ENCODE assay signal across 1 cellular context in the genomic region with DNA sequence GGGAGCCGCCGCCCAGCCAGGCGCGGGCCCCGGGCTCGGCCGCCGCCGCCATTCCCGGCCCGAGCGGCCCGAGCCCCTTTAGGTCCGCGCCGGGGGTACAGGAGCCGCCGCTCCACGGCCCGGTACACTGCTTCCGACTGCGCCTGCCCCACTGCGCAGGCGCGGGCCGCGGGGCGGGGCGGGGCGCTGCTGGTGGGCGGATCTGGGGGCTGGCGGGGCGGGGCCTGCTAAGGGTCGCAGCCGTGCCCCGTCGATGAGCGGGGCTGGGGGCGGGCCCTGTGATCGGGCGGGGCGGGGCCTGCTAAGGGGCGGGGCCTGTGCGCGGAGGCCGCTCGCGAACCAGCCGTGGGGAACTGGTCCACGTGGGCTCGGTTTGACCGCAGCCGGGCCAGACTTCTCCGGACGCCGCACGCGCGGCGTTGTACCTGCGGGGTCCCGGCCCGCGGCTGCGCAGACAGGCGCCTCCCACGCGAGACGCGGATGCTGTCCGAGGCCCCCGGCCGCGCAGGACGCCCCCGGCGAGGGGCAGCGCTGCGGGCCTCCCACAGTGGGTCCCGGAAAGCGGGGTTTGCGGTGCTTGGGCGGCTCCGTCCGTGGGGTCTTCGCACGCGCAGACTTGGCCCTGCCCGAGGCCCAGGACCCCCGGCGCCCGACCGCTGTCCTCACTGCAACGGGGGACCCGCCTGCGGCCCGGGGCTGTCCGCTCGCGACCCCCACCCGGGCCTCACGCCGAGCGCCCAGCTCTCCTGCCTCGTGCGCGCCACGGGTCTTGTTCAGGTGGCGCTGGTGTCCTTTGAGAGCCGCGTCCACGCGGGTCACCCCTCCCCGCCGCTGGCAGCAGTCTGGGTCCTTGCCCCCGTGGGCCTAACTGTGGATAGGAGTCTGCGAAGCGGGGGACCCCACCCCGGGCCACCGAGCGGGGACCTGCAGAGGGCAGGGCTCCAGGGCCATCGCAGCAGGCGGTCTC.
A peak's percentile ranks its signal among the peaks of the same experiment; 100 is the strongest.
TF ChIP-seq lines count a peak whose summit lies in the region.

A gene with protein sequence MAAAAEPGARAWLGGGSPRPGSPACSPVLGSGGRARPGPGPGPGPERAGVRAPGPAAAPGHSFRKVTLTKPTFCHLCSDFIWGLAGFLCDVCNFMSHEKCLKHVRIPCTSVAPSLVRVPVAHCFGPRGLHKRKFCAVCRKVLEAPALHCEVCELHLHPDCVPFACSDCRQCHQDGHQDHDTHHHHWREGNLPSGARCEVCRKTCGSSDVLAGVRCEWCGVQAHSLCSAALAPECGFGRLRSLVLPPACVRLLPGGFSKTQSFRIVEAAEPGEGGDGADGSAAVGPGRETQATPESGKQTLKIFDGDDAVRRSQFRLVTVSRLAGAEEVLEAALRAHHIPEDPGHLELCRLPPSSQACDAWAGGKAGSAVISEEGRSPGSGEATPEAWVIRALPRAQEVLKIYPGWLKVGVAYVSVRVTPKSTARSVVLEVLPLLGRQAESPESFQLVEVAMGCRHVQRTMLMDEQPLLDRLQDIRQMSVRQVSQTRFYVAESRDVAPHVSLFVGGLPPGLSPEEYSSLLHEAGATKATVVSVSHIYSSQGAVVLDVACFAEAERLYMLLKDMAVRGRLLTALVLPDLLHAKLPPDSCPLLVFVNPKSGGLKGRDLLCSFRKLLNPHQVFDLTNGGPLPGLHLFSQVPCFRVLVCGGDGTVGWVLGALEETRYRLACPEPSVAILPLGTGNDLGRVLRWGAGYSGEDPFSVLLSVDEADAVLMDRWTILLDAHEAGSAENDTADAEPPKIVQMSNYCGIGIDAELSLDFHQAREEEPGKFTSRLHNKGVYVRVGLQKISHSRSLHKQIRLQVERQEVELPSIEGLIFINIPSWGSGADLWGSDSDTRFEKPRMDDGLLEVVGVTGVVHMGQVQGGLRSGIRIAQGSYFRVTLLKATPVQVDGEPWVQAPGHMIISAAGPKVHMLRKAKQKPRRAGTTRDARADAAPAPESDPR (minus strand): TSS at position 139 of the 967 bp plus-strand sequence. CDS start 87 bp downstream, at position 52.

TF ChIP-seq in Ishikawa, 13 proteins besides CTCF, POLR2A, EP300 and RAD21 (continued from another document):
- TF ChIP-seq, protein P1, sequence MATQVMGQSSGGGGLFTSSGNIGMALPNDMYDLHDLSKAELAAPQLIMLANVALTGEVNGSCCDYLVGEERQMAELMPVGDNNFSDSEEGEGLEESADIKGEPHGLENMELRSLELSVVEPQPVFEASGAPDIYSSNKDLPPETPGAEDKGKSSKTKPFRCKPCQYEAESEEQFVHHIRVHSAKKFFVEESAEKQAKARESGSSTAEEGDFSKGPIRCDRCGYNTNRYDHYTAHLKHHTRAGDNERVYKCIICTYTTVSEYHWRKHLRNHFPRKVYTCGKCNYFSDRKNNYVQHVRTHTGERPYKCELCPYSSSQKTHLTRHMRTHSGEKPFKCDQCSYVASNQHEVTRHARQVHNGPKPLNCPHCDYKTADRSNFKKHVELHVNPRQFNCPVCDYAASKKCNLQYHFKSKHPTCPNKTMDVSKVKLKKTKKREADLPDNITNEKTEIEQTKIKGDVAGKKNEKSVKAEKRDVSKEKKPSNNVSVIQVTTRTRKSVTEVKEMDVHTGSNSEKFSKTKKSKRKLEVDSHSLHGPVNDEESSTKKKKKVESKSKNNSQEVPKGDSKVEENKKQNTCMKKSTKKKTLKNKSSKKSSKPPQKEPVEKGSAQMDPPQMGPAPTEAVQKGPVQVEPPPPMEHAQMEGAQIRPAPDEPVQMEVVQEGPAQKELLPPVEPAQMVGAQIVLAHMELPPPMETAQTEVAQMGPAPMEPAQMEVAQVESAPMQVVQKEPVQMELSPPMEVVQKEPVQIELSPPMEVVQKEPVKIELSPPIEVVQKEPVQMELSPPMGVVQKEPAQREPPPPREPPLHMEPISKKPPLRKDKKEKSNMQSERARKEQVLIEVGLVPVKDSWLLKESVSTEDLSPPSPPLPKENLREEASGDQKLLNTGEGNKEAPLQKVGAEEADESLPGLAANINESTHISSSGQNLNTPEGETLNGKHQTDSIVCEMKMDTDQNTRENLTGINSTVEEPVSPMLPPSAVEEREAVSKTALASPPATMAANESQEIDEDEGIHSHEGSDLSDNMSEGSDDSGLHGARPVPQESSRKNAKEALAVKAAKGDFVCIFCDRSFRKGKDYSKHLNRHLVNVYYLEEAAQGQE (IDR thresholded peaks at IDR 0.05; ENCODE audit: low read depth), result no peak
- peak; percentile 51; the same call in 1 of the 2 replicates for TF ChIP-seq ZBTB7A (IDR thresholded peaks at IDR 0.05; ENCODE audit: low read depth)
